In the genomic region with DNA sequence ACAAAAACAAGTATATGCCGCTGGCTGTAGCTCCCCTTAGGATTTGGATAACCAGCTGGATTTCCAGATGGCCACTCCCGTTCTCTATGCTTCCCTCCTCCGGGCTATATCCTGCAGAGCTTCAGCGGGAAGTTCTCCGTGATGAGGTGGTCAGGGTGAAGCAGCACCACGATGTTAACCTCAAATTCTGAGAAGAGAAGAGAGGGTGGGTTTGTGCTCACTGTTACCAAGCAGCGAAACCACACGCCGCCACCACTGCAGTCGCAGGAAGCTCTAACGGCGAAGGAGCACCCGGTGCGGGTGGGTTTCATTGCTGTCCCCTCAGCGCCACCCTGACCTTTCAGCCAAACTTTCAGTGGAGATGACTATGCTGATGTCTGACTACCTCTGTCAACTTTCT, we compare ENCODE assay signal across 11 cellular contexts. TPM values are rescaled to one million over a fixed set of nuclear protein-coding genes. Genes with fewer than 3 reads are reported as not detected.
A peak's percentile ranks its signal among the peaks of the same experiment; 100 is the strongest.
DNase-seq lines count a peak whose midpoint lies in the region; ATAC-seq lines count a peak whose summit lies in the region.
"Had no signal": no experiment of that assay in that cellular context is flagged by ENCODE, and none has a peak within 500 bp of the region (broad histone marks: within the 10 kb centered on the region; RNA-seq: fewer than 3 reads in every experiment).

No MANE protein-coding gene starts in this region.

- H3K27ac ChIP-seq in Karpas-422 (ENCODE audit: low read length) = no peak overlapping the region
- H3K27ac ChIP-seq: breast epithelium had no signal

- POLR2A ChIA-PET in activated CD8-positive, alpha-beta T cell treated with anti-CD3 and anti-CD28 coated beads, Interleukin-2, amount 10 ng/mL, durations not matched to agents 7 days and 5 days (lab: Charles Lee) = interaction anchor here (0.6 to 2.5 kb wide), 10 partner anchors 11 to 148 kb away, joined by 3 to 20 read pairs (median 4); a partner anchor contains a TSS

- peak; percentile 33 for ATAC-seq in HG03354 (IDR thresholded peaks at IDR 0.05; ENCODE audit: poor library complexity, severe bottlenecking, unreplicated experiment)
- ATAC-seq in activated CD8-positive, alpha-beta T cell treated with anti-CD3 and anti-CD28 coated beads, Interleukin-2, amount 10 ng/mL, durations not matched to agents 7 days and 5 days = peak; percentile 56
- ATAC-seq in activated naive CD8-positive, alpha-beta T cell treated with anti-CD3 and anti-CD28 coated beads, Interleukin-2, amount 50 U/mL, for 24 hours = peak; percentile 72
- ATAC-seq in HG02623 (IDR thresholded peaks at IDR 0.05; ENCODE audit: unreplicated experiment) = no peak

- H3K9me3 ChIP-seq in Karpas-422 (ENCODE audit: low read length) = no peaks in the 10 kb centered on the region
- H3K9me3 ChIP-seq: breast epithelium had no signal

- peak overlapping the region; percentile 89 for H3K27ac Mint-ChIP-seq in activated CD8-positive, alpha-beta T cell treated with anti-CD3 and anti-CD28 coated beads, Interleukin-2, amount 10 ng/mL, durations not matched to agents 7 days and 5 days
- peak overlapping the region; percentile 81 for H3K27ac Mint-ChIP-seq in activated naive CD8-positive, alpha-beta T cell treated with anti-CD3 and anti-CD28 coated beads, Interleukin-2, amount 50 U/mL, for 24 hours

- no peaks in the 10 kb centered on the region for H3K9me2 ChIP-seq in Karpas-422 (replicated peaks; ENCODE audit: insufficient read depth, low read length)

- H3K4me3 Mint-ChIP-seq in activated CD8-positive, alpha-beta T cell treated with anti-CD3 and anti-CD28 coated beads, Interleukin-2, amount 10 ng/mL, durations not matched to agents 7 days and 5 days = peak overlapping the region; percentile 73
- peak overlapping the region; percentile 47 for H3K4me3 Mint-ChIP-seq in activated naive CD8-positive, alpha-beta T cell treated with anti-CD3 and anti-CD28 coated beads, Interleukin-2, amount 50 U/mL, for 24 hours

- H2AFZ ChIP-seq in Karpas-422 (ENCODE audit: low read length) = no peak overlapping the region

- no peaks in the 10 kb centered on the region for H3K27me3 Mint-ChIP-seq in activated CD8-positive, alpha-beta T cell treated with anti-CD3 and anti-CD28 coated beads, Interleukin-2, amount 10 ng/mL, durations not matched to agents 7 days and 5 days (ENCODE audit: low read depth)
- no peaks in the 10 kb centered on the region for H3K27me3 Mint-ChIP-seq in activated naive CD8-positive, alpha-beta T cell treated with anti-CD3 and anti-CD28 coated beads, Interleukin-2, amount 50 U/mL, for 24 hours

- no peak overlapping the region for H3K9ac ChIP-seq in Karpas-422 (ENCODE audit: low read length)

- DNase-seq in activated CD8-positive, alpha-beta T cell treated with anti-CD3 and anti-CD28 coated beads, Interleukin-2, amount 10 ng/mL, durations not matched to agents 7 days and 5 days = peak; percentile 87
- DNase-seq in activated naive CD8-positive, alpha-beta T cell treated with anti-CD3 and anti-CD28 coated beads, Interleukin-2, amount 50 U/mL, for 24 hours = peak; percentile 80
- DNase-seq in stimulated activated CD8-positive, alpha-beta memory T cell treated with anti-CD3 and anti-CD28 coated beads, Interleukin-15, amount 100 ng/mL, for 24 hours (ENCODE audit: low read depth) = peak; percentile 29
- no peak for DNase-seq in posterior vena cava (ENCODE audit: low spot score)
- no peak for DNase-seq in NCI-H2029 (lab: John Stamatoyannopoulos, UW)
- no peak for DNase-seq in Karpas-422
- DNase-seq: DMS 273 treated with DMSO at 0.1 percent for 48 hours, T1000 had no signal

- no peak overlapping the region for H3K4me3 ChIP-seq in Karpas-422 (ENCODE audit: low read length)
- H3K4me3 ChIP-seq: breast epithelium had no signal

- H3K9me3 Mint-ChIP-seq in activated CD8-positive, alpha-beta T cell treated with anti-CD3 and anti-CD28 coated beads, Interleukin-2, amount 10 ng/mL, durations not matched to agents 7 days and 5 days (ENCODE audit: insufficient read depth) = peaks cover 3% of the 10 kb centered on the region
- H3K9me3 Mint-ChIP-seq in activated naive CD8-positive, alpha-beta T cell treated with anti-CD3 and anti-CD28 coated beads, Interleukin-2, amount 50 U/mL, for 24 hours = peaks cover 3% of the 10 kb centered on the region

- intact Hi-C loops in posterior vena cava (cut with DNase I) = no loop called here

- CTCF ChIA-PET in activated CD8-positive, alpha-beta T cell treated with anti-CD3 and anti-CD28 coated beads, Interleukin-2, amount 10 ng/mL, durations not matched to agents 7 days and 5 days (lab: Charles Lee) = interaction anchor here (0.8 to 2.4 kb wide), 9 partner anchors 11 to 238 kb away, joined by 3 to 10 read pairs (median 4); no protein-coding TSS in a partner anchor

- H3K4me1 ChIP-seq in Karpas-422 (ENCODE audit: low read length) = peaks cover 16% of the 10 kb centered on the region
- H3K4me1 ChIP-seq: breast epithelium had no signal

- H3K79me2 ChIP-seq in Karpas-422 (ENCODE audit: low read length) = peaks cover 81% of the 10 kb centered on the region

- peaks cover 49% of the 10 kb centered on the region for H3K36me3 ChIP-seq in Karpas-422 (ENCODE audit: insufficient read depth, low read length)

- peaks cover 71% of the 10 kb centered on the region for H3K4me1 Mint-ChIP-seq in activated CD8-positive, alpha-beta T cell treated with anti-CD3 and anti-CD28 coated beads, Interleukin-2, amount 10 ng/mL, durations not matched to agents 7 days and 5 days (ENCODE audit: low read depth)
- H3K4me1 Mint-ChIP-seq in activated naive CD8-positive, alpha-beta T cell treated with anti-CD3 and anti-CD28 coated beads, Interleukin-2, amount 50 U/mL, for 24 hours = peaks cover 57% of the 10 kb centered on the region

- no peaks in the 10 kb centered on the region for H3K27me3 ChIP-seq in Karpas-422 (ENCODE audit: low read length)
- H3K27me3 ChIP-seq: breast epithelium had no signal

- H3K4me2 ChIP-seq in Karpas-422 (ENCODE audit: low read depth, low read length, poor library complexity, severe bottlenecking) = no peak overlapping the region

- H4K20me1 ChIP-seq in Karpas-422 (ENCODE audit: insufficient read depth, low read depth, low read length) = 0 out of 2 replicates have a peak, but pooled peaks cover 9% of the 10 kb centered on the region

- H3K36me3 Mint-ChIP-seq in activated CD8-positive, alpha-beta T cell treated with anti-CD3 and anti-CD28 coated beads, Interleukin-2, amount 10 ng/mL, durations not matched to agents 7 days and 5 days (ENCODE audit: low read depth) = peaks cover 79% of the 10 kb centered on the region
- H3K36me3 Mint-ChIP-seq in activated naive CD8-positive, alpha-beta T cell treated with anti-CD3 and anti-CD28 coated beads, Interleukin-2, amount 50 U/mL, for 24 hours (ENCODE audit: low read depth) = peaks cover 61% of the 10 kb centered on the region

RNA-seq across cellular contexts. Expression of a gene that starts 41.7 kb away (rescaled TPM):
- total RNA-seq in activated CD8-positive, alpha-beta T cell treated with anti-CD3 and anti-CD28 coated beads, Interleukin-2, amount 10 ng/mL, durations not matched to agents 7 days and 5 days = 10 to 100 TPM; 96.2 to 98.7 TPM
- 10 to 100 TPM; 42.0 to 44.4 TPM for total RNA-seq in posterior vena cava
- total RNA-seq in Karpas-422 (2014; rRNA removed; shearing (Covaris generic); ENCODE audit: low replicate concordance) = 36.7 and 43.2 TPM in 2 replicates

Comparison
In these comparisons a context has a peak if more than half of its experiments do, and no peak if none do; other contexts are left out.
1. DNase-seq: peak in activated CD8-positive, alpha-beta T cell treated with anti-CD3 and anti-CD28 coated beads, Interleukin-2, amount 10 ng/mL, durations not matched to agents 7 days and 5 days (single experiment), activated naive CD8-positive, alpha-beta T cell treated with anti-CD3 and anti-CD28 coated beads, Interleukin-2, amount 50 U/mL, for 24 hours (single experiment) and stimulated activated CD8-positive, alpha-beta memory T cell treated with anti-CD3 and anti-CD28 coated beads, Interleukin-15, amount 100 ng/mL, for 24 hours (single experiment); none in posterior vena cava (single experiment), NCI-H2029 (single experiment) and Karpas-422 (single experiment).